Comparison of ENCODE assay signal across 26 cellular contexts in genomic region chr10:99172950-99173349, GRCh38.
DNase-seq lines count a peak whose midpoint lies in the region; ATAC-seq, FAIRE-seq and TF ChIP-seq lines count a peak whose summit lies in the region.
"Had no signal": no experiment of that assay in that cellular context is flagged by ENCODE, and none has a peak within 500 bp of the region (broad histone marks: within the 10 kb centered on the region; RNA-seq: fewer than 3 reads in every experiment).

No MANE protein-coding gene starts in this region.

- no peak overlapping the region for H3K27ac ChIP-seq in A549
- H3K27ac ChIP-seq in H9 (ENCODE audit: insufficient read length, low read depth, low read length), result no peak overlapping the region
- H3K27ac ChIP-seq in osteoblast (ENCODE audit: low read depth, low read length), result no peak overlapping the region
- H3K27ac ChIP-seq: 22Rv1; BLaER1 treated with 17β-estradiol and CSF1 and Interleukin-3, amounts not matched to agents 10 nM and 100 nM had no signal

- no peak for TF ChIP-seq RAD21 in A549 (conservative IDR thresholded peaks at IDR 0.05 in 1 of 2, IDR thresholded peaks at IDR 0.05 in 1 of 2)

- no peak overlapping the region for H2AFZ ChIP-seq in H9 (ENCODE audit: low read length)
- no peak overlapping the region for H2AFZ ChIP-seq in osteoblast (ENCODE audit: low read length)

- H4K20me1 ChIP-seq in H9 (ENCODE audit: control insufficient read depth, insufficient read depth, insufficient read length), result no peaks in the 10 kb centered on the region
- no peaks in the 10 kb centered on the region for H4K20me1 ChIP-seq in osteoblast (ENCODE audit: insufficient read depth, low read length)
- H4K20me1 ChIP-seq: BLaER1 treated with 17β-estradiol and CSF1 and Interleukin-3, amounts not matched to agents 10 nM and 100 nM had no signal

- H2BK15ac ChIP-seq in H9 (ENCODE audit: low read depth, low read length), result no peak overlapping the region

- FAIRE-seq in A549 (lab: Jason Lieb, UNC), result no peak
- FAIRE-seq: A204.1, D721Med, GM12878, GM19239, H54 had no signal

- ATAC-seq in A549, result peak; percentile 43 to 54; a peak in 2 of 6 replicates
- ATAC-seq: GM12878 had no signal

- H3K4me2 ChIP-seq in A549, result no peak overlapping the region
- H3K4me2 ChIP-seq in H9 (ENCODE audit: insufficient read depth, insufficient read length, low read length), result no peak overlapping the region
- no peak overlapping the region for H3K4me2 ChIP-seq in osteoblast (ENCODE audit: insufficient read depth, low read length)
- H3K4me2 ChIP-seq: BLaER1 treated with 17β-estradiol and CSF1 and Interleukin-3, amounts not matched to agents 10 nM and 100 nM had no signal

- no peak overlapping the region for H2BK120ac ChIP-seq in H9 (ENCODE audit: low read depth, low read length, poor library complexity, severe bottlenecking)

- H3K18ac ChIP-seq in H9 (ENCODE audit: insufficient read length, low read depth, low read length), result no peak overlapping the region

- H3K4me1 ChIP-seq in A549 (no peaks in the 10 kb centered on the region), H9 (ENCODE audit: insufficient read depth, low read length) (no peaks in the 10 kb centered on the region; the same call in 1 of the 2 replicates), osteoblast (ENCODE audit: insufficient read depth, low read length) (no peaks in the 10 kb centered on the region)
- H3K4me1 ChIP-seq: BE2C; BLaER1 treated with 17β-estradiol and CSF1 and Interleukin-3, amounts not matched to agents 10 nM and 100 nM had no signal

- H3K27me3 Mint-ChIP-seq in H9 (ENCODE audit: low read depth), result peaks cover 3% of the 10 kb centered on the region
- no peaks in the 10 kb centered on the region for H3K27me3 Mint-ChIP-seq in endothelial cell (ENCODE audit: unreplicated experiment)

- H3K4me1 Mint-ChIP-seq in H9, result peaks cover 8 to 9% of the 10 kb centered on the region in 2 experiments
- no peaks in the 10 kb centered on the region for H3K4me1 Mint-ChIP-seq in endothelial cell (ENCODE audit: unreplicated experiment)
- H3K4me1 Mint-ChIP-seq: CD14-positive monocyte; CD8-positive, alpha-beta memory T cell had no signal

- H3K79me2 ChIP-seq in H9 (ENCODE audit: insufficient read depth, low read length), result no peaks in the 10 kb centered on the region
- no peaks in the 10 kb centered on the region for H3K79me2 ChIP-seq in osteoblast (ENCODE audit: insufficient read depth, low read length)

- no peak overlapping the region for H3K4ac ChIP-seq in H9 (ENCODE audit: low read depth, low read length)

- H3K23me2 ChIP-seq in H9 (ENCODE audit: insufficient read length, low read depth, low read length, poor library complexity, severe bottlenecking), result no peaks in the 10 kb centered on the region

- H3K4me3 ChIP-seq in A549 (no peak overlapping the region), osteoblast (ENCODE audit: insufficient read depth, low read length) (no peak overlapping the region)
- H3K4me3 ChIP-seq: BLaER1 treated with 17β-estradiol and CSF1 and Interleukin-3, amounts not matched to agents 10 nM and 100 nM; GM12878 had no signal

- no peak overlapping the region for H3K14ac ChIP-seq in H9 (ENCODE audit: insufficient read depth, low read length)

- H3K9me3 Mint-ChIP-seq in H9, result no peaks in the 10 kb centered on the region
- H3K9me3 Mint-ChIP-seq in endothelial cell (ENCODE audit: unreplicated experiment), result no peaks in the 10 kb centered on the region
- H3K9me3 Mint-ChIP-seq: CD4-positive, alpha-beta T cell had no signal

- H3K36me3 Mint-ChIP-seq in H9 (ENCODE audit: insufficient read depth in 1 of 3, low read depth in 3 of 3) (no peaks in the 10 kb centered on the region; a peak in 1 of 7 replicates), endothelial cell (ENCODE audit: low read depth, unreplicated experiment) (no peaks in the 10 kb centered on the region)
- H3K36me3 Mint-ChIP-seq: CD14-positive monocyte; CD8-positive, alpha-beta memory T cell had no signal

- H3K56ac ChIP-seq in H9 (ENCODE audit: insufficient read length, low read depth, low read length), result no peak overlapping the region

- no peak overlapping the region for H3K23ac ChIP-seq in H9 (ENCODE audit: insufficient read length, low read depth, low read length)

- H2BK12ac ChIP-seq in H9 (ENCODE audit: insufficient read length, low read depth, low read length), result no peak overlapping the region

- no peaks in the 10 kb centered on the region for H3K9me3 ChIP-seq in A549
- no peaks in the 10 kb centered on the region for H3K9me3 ChIP-seq in H9 (ENCODE audit: control insufficient read depth, low read depth, low read length)
- no peaks in the 10 kb centered on the region for H3K9me3 ChIP-seq in osteoblast (ENCODE audit: low read depth, low read length)
- H3K9me3 ChIP-seq: BE2C; BLaER1 treated with 17β-estradiol and CSF1 and Interleukin-3, amounts not matched to agents 10 nM and 100 nM had no signal

- no peak overlapping the region for H2BK5ac ChIP-seq in H9 (ENCODE audit: insufficient read length, low read length)

- no peak for TF ChIP-seq POLR2A in A549 (IDR thresholded peaks at IDR 0.05; ENCODE audit: low read length)

- H3K27ac Mint-ChIP-seq in H9 (no peak overlapping the region), endothelial cell (ENCODE audit: unreplicated experiment) (no peak overlapping the region)
- H3K27ac Mint-ChIP-seq: CD14-positive monocyte; CD4-positive, alpha-beta T cell; CD8-positive, alpha-beta memory T cell had no signal

- H3K36me3 ChIP-seq in osteoblast (ENCODE audit: insufficient read depth, low read length), result no peaks in the 10 kb centered on the region
- H3K36me3 ChIP-seq: BE2C; BLaER1 treated with 17β-estradiol and CSF1 and Interleukin-3, amounts not matched to agents 10 nM and 100 nM had no signal

- no peak overlapping the region for H4K8ac ChIP-seq in H9 (replicated peaks; ENCODE audit: insufficient read length, low read depth, low read length)

- H3K4me3 Mint-ChIP-seq in H9 (no peak overlapping the region), endothelial cell (ENCODE audit: unreplicated experiment) (no peak overlapping the region)
- H3K4me3 Mint-ChIP-seq: CD14-positive monocyte; CD4-positive, alpha-beta T cell; CD8-positive, alpha-beta memory T cell had no signal

- POLR2A ChIA-PET in A549 (lab: Yijun Ruan, JAX), result no interaction called here

- no peak for TF ChIP-seq EP300 in A549 (IDR thresholded peaks at IDR 0.05)

- no peak for TF ChIP-seq CTCF in A549 (IDR thresholded peaks at IDR 0.05)
- peak; percentile 22; the same call in 1 of the 3 replicates for TF ChIP-seq CTCF in H9 (conservative IDR thresholded peaks at IDR 0.05)
- peak; percentile 3 for TF ChIP-seq CTCF in endothelial cell (IDR thresholded peaks at IDR 0.05; ENCODE audit: unreplicated experiment)
- TF ChIP-seq CTCF in osteoblast (IDR thresholded peaks at IDR 0.05; ENCODE audit: extremely low read depth, low read depth, low read length), result no peak

- no peak overlapping the region for H2BK20ac ChIP-seq in H9 (ENCODE audit: low read depth, low read length, poor library complexity, severe bottlenecking)

- no peak overlapping the region for H4K5ac ChIP-seq in H9 (ENCODE audit: insufficient read length, low read depth, low read length)

- no peak overlapping the region for H3K9ac ChIP-seq in H9 (ENCODE audit: extremely low read depth, insufficient read length, low read length)
- H3K9ac ChIP-seq: BLaER1 treated with 17β-estradiol and CSF1 and Interleukin-3, amounts not matched to agents 10 nM and 100 nM had no signal

- no peaks in the 10 kb centered on the region for H3K79me1 ChIP-seq in H9 (ENCODE audit: insufficient read depth, low read depth, low read length, poor library complexity, severe bottlenecking)

- no peak overlapping the region for H4K91ac ChIP-seq in H9 (ENCODE audit: insufficient read length, low read depth, low read length)

- H2AK5ac ChIP-seq in H9 (ENCODE audit: insufficient read length, low read length), result no peak overlapping the region

- CTCF ChIA-PET in A549 (lab: Yijun Ruan, JAX), result interaction anchor here (0.6 to 1.9 kb wide), 5 partner anchors 8 to 706 kb away, joined by 3 to 10 read pairs (median 3); no protein-coding TSS in a partner anchor

- H3K27me3 ChIP-seq in H9 (ENCODE audit: insufficient read depth, low read length) (no peaks in the 10 kb centered on the region), osteoblast (ENCODE audit: insufficient read depth, low read length) (no peaks in the 10 kb centered on the region)
- H3K27me3 ChIP-seq: BE2C; BLaER1 treated with 17β-estradiol and CSF1 and Interleukin-3, amounts not matched to agents 10 nM and 100 nM had no signal

- 8% methylated on average over 1 of the region's 1 CpG for WGBS in A549 (ENCODE audit: missing lambda C conversion rate)
- WGBS in H9 (ENCODE audit: extremely low coverage, insufficient read length, low lambda C conversion rate), result no CpG with 5 or more reads among the region's 1 CpG

- DNase-seq in A549 (ENCODE audit: low read depth in 1 of 2, low spot score in 1 of 2) (no peak), H9 (no peak), endothelial cell (ENCODE audit: low spot score) (no peak), osteoblast (ENCODE audit: insufficient read length, low spot score, missing footprints) (peak; percentile 13), T1000 (lab: John Stamatoyannopoulos, UW) (no peak), cerebellar nuclear complex (lab: John Stamatoyannopoulos, UW) (no peak), HuH-7.5 (ENCODE audit: low spot score) (no peak)
- DNase-seq: ACHN; AML-193; BE2C; CD4-positive, alpha-beta T cell; CD8-positive, alpha-beta memory T cell; DMS 273 treated with DMSO at 0.1 percent for 48 hours; DMS79; EL; GDM1; GOT3; HCEC 1CT had no signal

- H3T11ph ChIP-seq in H9 (ENCODE audit: low read length), result no peak overlapping the region

TF ChIP-seq in A549, 52 proteins besides CTCF, POLR2A, EP300 and RAD21:
- TF ChIP-seq ESRRA (IDR thresholded peaks at IDR 0.05; ENCODE audit: borderline replicate concordance, low read length) (no peak), TP53 (CRISPR knock-in tag; IDR thresholded peaks at IDR 0.05) (no peak), E2F6 (IDR thresholded peaks at IDR 0.05; ENCODE audit: borderline replicate concordance, low read depth) (no peak), RFX5 (IDR thresholded peaks at IDR 0.05) (no peak), NR3C1 (IDR thresholded peaks at IDR 0.05) (no peak), HOXB13 (CRISPR knock-in tag; IDR thresholded peaks at IDR 0.05; ENCODE audit: low read depth) (no peak), SREBF2 (IDR thresholded peaks at IDR 0.05) (no peak), JUN (IDR thresholded peaks at IDR 0.05) (no peak), CEBPB (IDR thresholded peaks at IDR 0.05) (no peak), HOXA7 (CRISPR knock-in tag; IDR thresholded peaks at IDR 0.05) (no peak), ZFP36 (IDR thresholded peaks at IDR 0.05; ENCODE audit: borderline replicate concordance, partially characterized antibody) (no peak), KDM1A (IDR thresholded peaks at IDR 0.05; ENCODE audit: low read depth) (no peak), HDAC2 (IDR thresholded peaks at IDR 0.05) (no peak), KDM5A (IDR thresholded peaks at IDR 0.05) (no peak)

Comparison
In these comparisons a context has a peak if more than half of its experiments do, and no peak if none do; other contexts are left out.
1. CTCF ChIP-seq: peak in H9 (single experiment) and endothelial cell (single experiment); none in A549 (single experiment) and osteoblast (single experiment).